Comparison of ENCODE assay signal across 32 cellular contexts in genomic region chr9:107940622-107941021, GRCh38.
"Had no signal": no experiment of that assay in that cellular context is flagged by ENCODE, and none has a peak within 500 bp of the region (broad histone marks: within the 10 kb centered on the region; RNA-seq: fewer than 3 reads in every experiment).

No MANE protein-coding gene starts in this region.

- FAIRE-seq: colon had no signal

- H3K36me3 ChIP-seq: esophagus muscularis mucosa, gastrocnemius medialis, heart left ventricle, WERI-Rb-1 had no signal

- H3K4me1 ChIP-seq: esophagus muscularis mucosa, foreskin keratinocyte, gastrocnemius medialis, heart left ventricle had no signal

- H3K27me3 ChIP-seq: body of pancreas, esophagus muscularis mucosa, foreskin keratinocyte, gastrocnemius medialis, heart left ventricle had no signal

- DNase-seq: activated B cell treated with CpG ODN at 0.5 μM for 24 hours; activated CD4-positive, alpha-beta T cell treated with anti-CD3 and anti-CD28 coated beads for 48 hours; activated CD4-positive, alpha-beta T cell treated with anti-CD3 and anti-CD28 coated beads, Interleukin-2, amount 50 U/mL, for 1 hour; activated CD4-positive, alpha-beta T cell treated with anti-CD3 and anti-CD28 coated beads, Interleukin-2, amount 50 U/mL, for 48 hours; activated CD8-positive, alpha-beta memory T cell treated with anti-CD3 and anti-CD28 coated beads for 24 hours; activated CD8-positive, alpha-beta T cell treated with anti-CD3 and anti-CD28 coated beads for 36 hours; activated effector memory CD4-positive, alpha-beta T cell treated with Interleukin-2 at 50 U/mL for 16 hours; activated gamma-delta T cell treated with Interleukin-2 at 50 U/mL for 16 hours; activated naive CD4-positive, alpha-beta T cell treated with anti-CD3 and anti-CD28 coated beads, Interleukin-2, amount 50 U/mL, for 16 hours; activated naive CD4-positive, alpha-beta T cell treated with Interleukin-2 at 50 U/mL for 16 hours; activated T-cell treated with anti-CD3 and anti-CD28 coated beads, Interleukin-2, amount 50 U/mL, for 4 hours; amygdala; aorta; caudate nucleus; cortex of kidney; dermis blood vessel endothelial cell; effector CD4-positive, alpha-beta T cell; effector memory CD8-positive, alpha-beta T cell; erythroblast; foreskin keratinocyte; gastrocnemius medialis; glutamatergic neuron; heart left ventricle; T-helper 1 cell; T-helper 17 cell; T1000; WERI-Rb-1 had no signal

- H3K27ac ChIP-seq: body of pancreas, esophagus muscularis mucosa, foreskin keratinocyte, gastrocnemius medialis, heart left ventricle, WERI-Rb-1 had no signal

- ATAC-seq: activated CD4-positive, CD25-positive, alpha-beta regulatory T cell treated with anti-CD3 and anti-CD28 coated beads, Interleukin-2, amount 50 U/mL, for 24 hours; activated CD8-positive, alpha-beta T cell treated with anti-CD3 and anti-CD28 coated beads for 36 hours; activated T-cell treated with anti-CD3 and anti-CD28 coated beads, Interleukin-2, amount 50 U/mL, for 4 hours; activated T-helper 17 cell treated with anti-CD3 and anti-CD28 coated beads, Interleukin-2, amount 50 U/mL, for 72 hours; body of pancreas; effector memory CD8-positive, alpha-beta T cell; foreskin keratinocyte; gastrocnemius medialis; heart left ventricle; T-helper 17 cell had no signal

- H3K9me3 ChIP-seq: body of pancreas, esophagus muscularis mucosa, gastrocnemius medialis, heart left ventricle had no signal

- H3K4me3 ChIP-seq: body of pancreas, esophagus muscularis mucosa, gastrocnemius medialis, heart left ventricle had no signal
